In the genomic region with DNA sequence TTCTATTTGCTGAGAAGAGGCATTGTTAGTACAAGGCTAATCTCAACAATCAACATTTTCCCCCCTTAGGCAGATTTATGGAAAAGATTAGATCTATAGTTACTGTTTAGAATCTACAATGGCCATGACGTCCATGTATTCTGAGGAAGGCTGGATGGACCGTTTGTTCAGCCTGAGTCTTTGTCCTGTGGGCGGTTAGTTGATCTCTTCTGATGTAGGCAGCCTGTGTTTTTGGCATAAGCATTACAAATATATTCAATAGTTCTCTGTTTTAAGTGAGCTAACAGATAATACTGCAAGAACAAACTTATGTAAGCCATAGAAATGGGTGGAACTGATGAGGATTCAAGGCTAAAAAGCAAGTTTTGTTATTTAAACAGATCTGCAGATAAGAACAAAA, we compare ENCODE assay signal across 18 cellular contexts. TPM values are rescaled to one million over a fixed set of nuclear protein-coding genes. Genes with fewer than 3 reads are reported as not detected.
"Had no signal": no experiment of that assay in that cellular context is flagged by ENCODE, and none has a peak within 500 bp of the region (broad histone marks: within the 10 kb centered on the region; RNA-seq: fewer than 3 reads in every experiment).

No MANE protein-coding gene starts in this region.

- H3K4me3 ChIP-seq: colonic mucosa, esophagus muscularis mucosa, left lung, lung, prostate gland, tibial artery had no signal

- H3K36me3 ChIP-seq: brain microvascular endothelial cell, colonic mucosa, left lung, prostate gland, tibial artery, WERI-Rb-1 had no signal

- H3K9me3 ChIP-seq: colonic mucosa, esophagus muscularis mucosa, left lung, prostate gland, tibial artery had no signal

- H3K4me1 ChIP-seq: colonic mucosa, left lung had no signal

- DNase-seq: activated CD4-positive, CD25-positive, alpha-beta regulatory T cell treated with anti-CD3 and anti-CD28 coated beads, Interleukin-2, amount 50 U/mL, for 72 hours; activated gamma-delta T cell treated with Interleukin-2 at 50 U/mL for 16 hours; activated T-cell treated with anti-CD3 and anti-CD28 coated beads, Interleukin-2, amount 50 U/mL, for 1 hour; aorta; brain microvascular endothelial cell; central memory CD4-positive, alpha-beta T cell; colonic mucosa; left lung; natural killer cell; stimulated activated CD4-positive, alpha-beta T cell treated with anti-CD3 and anti-CD28 coated beads, Interleukin-2, amount 100 ng/mL, for 48 hours; stimulated activated CD8-positive, alpha-beta memory T cell treated with anti-CD3 and anti-CD28 coated beads, Interleukin-4, amount 100 ng/mL, for 48 hours; stimulated activated naive B cell treated with anti-CD40 and anti-IgM and Interleukin-4, amounts not matched to agents 10 μg/mL and 1 μg/mL and 100 μg/mL, for 72 hours; T-helper 1 cell; tibial artery; WERI-Rb-1 had no signal

- H3K27me3 ChIP-seq: brain microvascular endothelial cell, colonic mucosa, esophagus muscularis mucosa, left lung, tibial artery had no signal

- ATAC-seq: left lung; natural killer cell; stimulated activated naive B cell treated with anti-CD40 and anti-IgM and Interleukin-4, amounts not matched to agents 10 μg/mL and 1 μg/mL and 100 μg/mL, for 72 hours had no signal

- H3K27ac ChIP-seq: brain microvascular endothelial cell, colonic mucosa, left lung, tibial artery, WERI-Rb-1 had no signal

RNA-seq across cellular contexts. Expression of a gene that starts 48.4 kb away (rescaled TPM):
- total RNA-seq: natural killer cell had no signal
